ENCODE assay signal across 23 cellular contexts in genomic region chr10:66162560-66163143, GRCh38.
"Had no signal": no experiment of that assay in that cellular context is flagged by ENCODE, and none has a peak within 500 bp of the region (broad histone marks: within the 10 kb centered on the region; RNA-seq: fewer than 3 reads in every experiment).

No MANE protein-coding gene starts in this region.

- H3K4me1 ChIP-seq: esophagus squamous epithelium, heart right ventricle, left ventricle myocardium inferior, pancreas, psoas muscle, right atrium auricular region, thyroid gland had no signal

- H3K9me3 Mint-ChIP-seq: activated naive CD4-positive, alpha-beta T cell treated with anti-CD3 and anti-CD28 coated beads, Interleukin-2, amount 50 U/mL, for 24 hours had no signal

- H3K4me3 Mint-ChIP-seq: activated naive CD4-positive, alpha-beta T cell treated with anti-CD3 and anti-CD28 coated beads, Interleukin-2, amount 50 U/mL, for 24 hours; brain; central memory CD8-positive, alpha-beta T cell; effector memory CD8-positive, alpha-beta T cell; nephron; stimulated activated naive CD8-positive, alpha-beta T cell treated with anti-CD3 and anti-CD28 coated beads, Interleukin-15, Interleukin-2, amounts not matched to agents 100 ng/mL and 50 ng/mL, for 24 hours; T-helper 2 cell treated with Interferon-gamma antibody and Interleukin-4, amounts not matched to agents 5 μg/mL and 100 μg/mL, for 36 hours had no signal

- H3K36me3 ChIP-seq: esophagus squamous epithelium, heart right ventricle, left ventricle myocardium inferior, neutrophil, pancreas, right atrium auricular region, thyroid gland had no signal

- H3K9me3 ChIP-seq: esophagus squamous epithelium, heart right ventricle, left ventricle myocardium inferior, neutrophil, pancreas, psoas muscle, right atrium auricular region, thyroid gland had no signal

- H3K36me3 Mint-ChIP-seq: activated naive CD4-positive, alpha-beta T cell treated with anti-CD3 and anti-CD28 coated beads, Interleukin-2, amount 50 U/mL, for 24 hours; brain had no signal

- H3K27ac ChIP-seq: dorsolateral prefrontal cortex, esophagus squamous epithelium, heart right ventricle, left ventricle myocardium inferior, neutrophil, pancreas, psoas muscle, right atrium auricular region, thyroid gland had no signal

- H3K27me3 ChIP-seq: esophagus squamous epithelium, heart right ventricle, neutrophil, pancreas, right atrium auricular region, thyroid gland had no signal

- H3K4me3 ChIP-seq: dorsolateral prefrontal cortex, esophagus squamous epithelium, heart right ventricle, left ventricle myocardium inferior, pancreas, psoas muscle, right atrium auricular region, thyroid gland had no signal

- H3K4me1 Mint-ChIP-seq: activated naive CD4-positive, alpha-beta T cell treated with anti-CD3 and anti-CD28 coated beads, Interleukin-2, amount 50 U/mL, for 24 hours; brain; central memory CD8-positive, alpha-beta T cell; nephron had no signal

- H3K27me3 Mint-ChIP-seq: central memory CD8-positive, alpha-beta T cell; effector memory CD8-positive, alpha-beta T cell; stimulated activated naive CD8-positive, alpha-beta T cell treated with anti-CD3 and anti-CD28 coated beads, Interleukin-15, Interleukin-2, amounts not matched to agents 100 ng/mL and 50 ng/mL, for 24 hours had no signal

- DNase-seq: activated CD4-positive, alpha-beta T cell treated with anti-CD3 and anti-CD28 coated beads for 1 hour; activated gamma-delta T cell treated with Interleukin-2 at 50 U/mL for 16 hours; activated T-cell treated with anti-CD3 and anti-CD28 coated beads, Interleukin-2, amount 50 U/mL, for 1 hour; aorta; dorsolateral prefrontal cortex; effector memory CD8-positive, alpha-beta T cell; esophagus squamous epithelium; heart right ventricle; kidney glomerular epithelial cell; left ventricle myocardium inferior; pancreas; psoas muscle; stimulated activated CD4-positive, alpha-beta T cell treated with anti-CD3 and anti-CD28 coated beads, Interleukin-4, amount 100 ng/mL, for 4 hours; substantia nigra; thyroid gland had no signal

- ATAC-seq: effector memory CD8-positive, alpha-beta T cell; heart right ventricle; pancreas; psoas muscle had no signal

- H3K27ac Mint-ChIP-seq: activated naive CD4-positive, alpha-beta T cell treated with anti-CD3 and anti-CD28 coated beads, Interleukin-2, amount 50 U/mL, for 24 hours; brain; effector memory CD8-positive, alpha-beta T cell; nephron; stimulated activated naive CD8-positive, alpha-beta T cell treated with anti-CD3 and anti-CD28 coated beads, Interleukin-15, Interleukin-2, amounts not matched to agents 100 ng/mL and 50 ng/mL, for 24 hours; T-helper 2 cell treated with Interferon-gamma antibody and Interleukin-4, amounts not matched to agents 5 μg/mL and 100 μg/mL, for 36 hours had no signal
